12 cellular contexts compared by ENCODE assay signal in genomic region chr3:38829404-38829803, GRCh38. TPM values are rescaled to one million over a fixed set of nuclear protein-coding genes. Genes with fewer than 3 reads are reported as not detected.
DNase-seq lines count a peak whose midpoint lies in the region; ATAC-seq and TF ChIP-seq lines count a peak whose summit lies in the region.
"Had no signal": no experiment of that assay in that cellular context is flagged by ENCODE, and none has a peak within 500 bp of the region (broad histone marks: within the 10 kb centered on the region; RNA-seq: fewer than 3 reads in every experiment).

No MANE protein-coding gene starts in this region.

- H3K9me3 ChIP-seq in skeletal muscle satellite cell (replicated peaks; ENCODE audit: low read length) (no peaks in the 10 kb centered on the region), suprapubic skin (no peaks in the 10 kb centered on the region)

- no peak for TF ChIP-seq EP300 in suprapubic skin (IDR thresholded peaks at IDR 0.05)

- ATAC-seq in Right ventricle myocardium superior (ENCODE audit: poor library complexity), result peak; percentile 75
- no peak for ATAC-seq in HG03378 (IDR thresholded peaks at IDR 0.05; ENCODE audit: unreplicated experiment)
- ATAC-seq: natural killer cell had no signal

- DNase-seq in GOT3 (lab: John Stamatoyannopoulos, UW), result peak; percentile 35
- peak; percentile 72 for DNase-seq in T1000 (lab: John Stamatoyannopoulos, UW)
- peak; percentile 51 for DNase-seq in Right ventricle myocardium superior
- DNase-seq in suprapubic skin (ENCODE audit: low spot score in 2 of 2), result no peak
- no peak for DNase-seq in cortex of kidney (lab: John Stamatoyannopoulos, UW)
- DNase-seq in NOMO-1 treated with dmso at 0.1 percent for 144 hours (lab: John Stamatoyannopoulos, UW; ENCODE audit: unreplicated experiment), result no peak
- DNase-seq: natural killer cell, OCI-M1 had no signal

- peaks cover 22% of the 10 kb centered on the region for H3K4me1 ChIP-seq in skeletal muscle satellite cell (ENCODE audit: control insufficient read depth, insufficient read depth, low read length)
- H3K4me1 ChIP-seq in suprapubic skin, result peaks cover 2% of the 10 kb centered on the region

- H3K4me3 ChIP-seq in skeletal muscle satellite cell (ENCODE audit: low read length), result no peak overlapping the region
- H3K4me3 ChIP-seq in suprapubic skin, result no peak overlapping the region

- H3K27me3 ChIP-seq in skeletal muscle satellite cell (ENCODE audit: control insufficient read depth, insufficient read depth, low read length), result peaks cover 8% of the 10 kb centered on the region
- H3K27me3 ChIP-seq in suprapubic skin, result no peaks in the 10 kb centered on the region

- TF ChIP-seq CTCF in suprapubic skin (IDR thresholded peaks at IDR 0.05), result no peak

- peak overlapping the region; percentile 61 for H3K9ac ChIP-seq in skeletal muscle satellite cell (ENCODE audit: low read depth, low read length)
- H3K9ac ChIP-seq: KMS-11 had no signal

- WGBS in suprapubic skin, result 55% methylated on average over 6 of the region's 6 CpGs

- TF ChIP-seq POLR2A in suprapubic skin (IDR thresholded peaks at IDR 0.05), result no peak

- H3K27ac ChIP-seq in suprapubic skin, result no peak overlapping the region
- H3K27ac ChIP-seq: KMS-11 had no signal

- intact Hi-C loops in Right ventricle myocardium superior (cut with DNase I), result no loop called here

- peak overlapping the region; percentile 50 for H3K4me2 ChIP-seq in skeletal muscle satellite cell (ENCODE audit: low read length)
- H3K4me2 ChIP-seq: KMS-11 had no signal

- H3K36me3 ChIP-seq in skeletal muscle satellite cell (ENCODE audit: insufficient read depth, low read length) (no peaks in the 10 kb centered on the region), suprapubic skin (no peaks in the 10 kb centered on the region)

RNA-seq across cellular contexts. Expression of gene SCN10A, which starts 13.4 kb away (rescaled TPM):
- total RNA-seq in Right ventricle myocardium superior (0.08 TPM), suprapubic skin (not detected)
- not detected in 2 replicates for total RNA-seq in skeletal muscle satellite cell (2012; rRNA removed)
- total RNA-seq: activated CD8-positive, alpha-beta memory T cell treated with anti-CD3 and anti-CD28 coated beads for 36 hours; natural killer cell had no signal

Comparison
In these comparisons a context has a peak if more than half of its experiments do, and no peak if none do; other contexts are left out.
1. DNase-seq: peak in GOT3 (single experiment), T1000 (single experiment) and Right ventricle myocardium superior (single experiment); none in suprapubic skin (0 of 2), cortex of kidney (single experiment) and NOMO-1 treated with dmso at 0.1 percent for 144 hours (single experiment).